12 cellular contexts compared by ENCODE assay signal in genomic region chr20:51910202-51911050, GRCh38.
DNase-seq lines count a peak whose midpoint lies in the region; ATAC-seq and TF ChIP-seq lines count a peak whose summit lies in the region.
"Had no signal": no experiment of that assay in that cellular context is flagged by ENCODE, and none has a peak within 500 bp of the region (broad histone marks: within the 10 kb centered on the region; RNA-seq: fewer than 3 reads in every experiment).

No MANE protein-coding gene starts in this region.

- intact Hi-C loops in Calu3 (cut with micrococcal nuclease; ENCODE audit: unreplicated experiment): no loop called here
- intact Hi-C loops in activated T-helper 1 cell treated with anti-CD3 and anti-CD28 coated beads, Interleukin-12 subunit alpha, Interleukin-12 subunit beta, Interleukin-2, Interleukin-4 antibody, amounts not matched to agents 30 ng/mL and 10 ng/mL and 1 ng/mL, durations not matched to agents 14 hours and 24 hours and 36 hours (cut with micrococcal nuclease): no loop called here

- peak overlapping the region; percentile 59 for H3K4me3 Mint-ChIP-seq in Calu3 (ENCODE audit: low read depth, unreplicated experiment)
- peak overlapping the region; percentile 41 for H3K4me3 Mint-ChIP-seq in nephron progenitor cell
- H3K4me3 Mint-ChIP-seq in activated T-helper 1 cell treated with anti-CD3 and anti-CD28 coated beads, Interleukin-12 subunit alpha, Interleukin-12 subunit beta, Interleukin-2, Interleukin-4 antibody, amounts not matched to agents 30 ng/mL and 10 ng/mL and 1 ng/mL, durations not matched to agents 14 hours and 24 hours and 36 hours: no peak overlapping the region
- H3K4me3 Mint-ChIP-seq: activated naive CD4-positive, alpha-beta T cell treated with anti-CD3 and anti-CD28 coated beads, Interleukin-2, amount 10 ng/mL, durations not matched to agents 7 days and 5 days had no signal

- H3K27ac ChIP-seq in ectodermal cell (ENCODE audit: insufficient read depth, low read depth, low read length, poor library complexity, severe bottlenecking) (peak overlapping the region; percentile 74), Karpas-422 (ENCODE audit: low read length) (no peak overlapping the region)

- H3K9me3 ChIP-seq in MG63 (no peaks in the 10 kb centered on the region), ectodermal cell (ENCODE audit: control insufficient read depth, low read length) (no peaks in the 10 kb centered on the region), Karpas-422 (ENCODE audit: low read length) (no peaks in the 10 kb centered on the region)

- H3K4me1 Mint-ChIP-seq in Calu3 (ENCODE audit: low read depth, unreplicated experiment) (peaks cover 23% of the 10 kb centered on the region), nephron progenitor cell (peaks cover 59% of the 10 kb centered on the region)
- H3K4me1 Mint-ChIP-seq in activated T-helper 1 cell treated with anti-CD3 and anti-CD28 coated beads, Interleukin-12 subunit alpha, Interleukin-12 subunit beta, Interleukin-2, Interleukin-4 antibody, amounts not matched to agents 30 ng/mL and 10 ng/mL and 1 ng/mL, durations not matched to agents 14 hours and 24 hours and 36 hours (ENCODE audit: low read depth): no peaks in the 10 kb centered on the region
- H3K4me1 Mint-ChIP-seq: activated naive CD4-positive, alpha-beta T cell treated with anti-CD3 and anti-CD28 coated beads, Interleukin-2, amount 10 ng/mL, durations not matched to agents 7 days and 5 days had no signal

- no peak for ATAC-seq in GM19463 (IDR thresholded peaks at IDR 0.05; ENCODE audit: unreplicated experiment)
- ATAC-seq: left lobe of liver, sciatic nerve had no signal

- H3K27me3 ChIP-seq in MG63 (no peaks in the 10 kb centered on the region), ectodermal cell (ENCODE audit: control insufficient read depth, insufficient read depth, low read length, poor library complexity, severe bottlenecking) (no peaks in the 10 kb centered on the region), Karpas-422 (ENCODE audit: low read length) (no peaks in the 10 kb centered on the region)

- no peaks in the 10 kb centered on the region for H3K79me2 ChIP-seq in Karpas-422 (ENCODE audit: low read length)

- H3K9me3 Mint-ChIP-seq in Calu3 (ENCODE audit: low read depth, unreplicated experiment) (no peaks in the 10 kb centered on the region), nephron progenitor cell (no peaks in the 10 kb centered on the region)
- no peaks in the 10 kb centered on the region for H3K9me3 Mint-ChIP-seq in activated T-helper 1 cell treated with anti-CD3 and anti-CD28 coated beads, Interleukin-12 subunit alpha, Interleukin-12 subunit beta, Interleukin-2, Interleukin-4 antibody, amounts not matched to agents 30 ng/mL and 10 ng/mL and 1 ng/mL, durations not matched to agents 14 hours and 24 hours and 36 hours
- H3K9me3 Mint-ChIP-seq: activated naive CD4-positive, alpha-beta T cell treated with anti-CD3 and anti-CD28 coated beads, Interleukin-2, amount 10 ng/mL, durations not matched to agents 7 days and 5 days had no signal

- no peaks in the 10 kb centered on the region for H3K9me2 ChIP-seq in Karpas-422 (replicated peaks; ENCODE audit: insufficient read depth, low read length)

- CTCF ChIA-PET in Calu3 (lab: Charles Lee): no interaction called here

- no peak overlapping the region for H2AFZ ChIP-seq in Karpas-422 (ENCODE audit: low read length)

- peak overlapping the region; percentile 33 for H3K27ac Mint-ChIP-seq in Calu3 (ENCODE audit: unreplicated experiment)
- peak overlapping the region; percentile 95 for H3K27ac Mint-ChIP-seq in nephron progenitor cell
- no peak overlapping the region for H3K27ac Mint-ChIP-seq in activated T-helper 1 cell treated with anti-CD3 and anti-CD28 coated beads, Interleukin-12 subunit alpha, Interleukin-12 subunit beta, Interleukin-2, Interleukin-4 antibody, amounts not matched to agents 30 ng/mL and 10 ng/mL and 1 ng/mL, durations not matched to agents 14 hours and 24 hours and 36 hours
- H3K27ac Mint-ChIP-seq: activated naive CD4-positive, alpha-beta T cell treated with anti-CD3 and anti-CD28 coated beads, Interleukin-2, amount 10 ng/mL, durations not matched to agents 7 days and 5 days had no signal

- TF ChIP-seq CTCF in Calu3 (IDR thresholded peaks at IDR 0.05; ENCODE audit: unreplicated experiment) (no peak), nephron progenitor cell (IDR thresholded peaks at IDR 0.05) (no peak)

- H3K4me3 ChIP-seq in MG63 (no peak overlapping the region), ectodermal cell (ENCODE audit: insufficient read depth, low read depth, low read length) (no peak overlapping the region), Karpas-422 (ENCODE audit: low read length) (no peak overlapping the region)

- 26 to 27% methylated on average over 9 of the region's 9 CpGs for WGBS in ectodermal cell, 2 experiments

- DNase-seq in Calu3: peak; percentile 34
- DNase-seq in MG63: peak; percentile 18
- no peak for DNase-seq in nephron progenitor cell
- DNase-seq in activated T-helper 1 cell treated with anti-CD3 and anti-CD28 coated beads, Interleukin-12 subunit alpha, Interleukin-12 subunit beta, Interleukin-2, Interleukin-4 antibody, amounts not matched to agents 30 ng/mL and 10 ng/mL and 1 ng/mL, durations not matched to agents 14 hours and 24 hours and 36 hours (ENCODE audit: low spot score): no peak
- no peak for DNase-seq in Karpas-422
- DNase-seq in NCI-H1105 treated with DMSO at 0.1 percent for 48 hours (lab: John Stamatoyannopoulos, UW): no peak
- DNase-seq: activated CD4-positive, alpha-beta T cell treated with anti-CD3 and anti-CD28 coated beads for 4 hours; activated naive CD4-positive, alpha-beta T cell treated with anti-CD3 and anti-CD28 coated beads, Interleukin-2, amount 10 ng/mL, durations not matched to agents 7 days and 5 days had no signal

- H3K36me3 Mint-ChIP-seq in Calu3 (ENCODE audit: insufficient read depth, unreplicated experiment): no peaks in the 10 kb centered on the region
- no peaks in the 10 kb centered on the region for H3K36me3 Mint-ChIP-seq in nephron progenitor cell (ENCODE audit: low read depth)
- no peaks in the 10 kb centered on the region for H3K36me3 Mint-ChIP-seq in activated T-helper 1 cell treated with anti-CD3 and anti-CD28 coated beads, Interleukin-12 subunit alpha, Interleukin-12 subunit beta, Interleukin-2, Interleukin-4 antibody, amounts not matched to agents 30 ng/mL and 10 ng/mL and 1 ng/mL, durations not matched to agents 14 hours and 24 hours and 36 hours (ENCODE audit: low read depth)
- H3K36me3 Mint-ChIP-seq: activated naive CD4-positive, alpha-beta T cell treated with anti-CD3 and anti-CD28 coated beads, Interleukin-2, amount 10 ng/mL, durations not matched to agents 7 days and 5 days had no signal

- H3K27me3 Mint-ChIP-seq in Calu3 (ENCODE audit: unreplicated experiment): no peaks in the 10 kb centered on the region
- peaks cover 4% of the 10 kb centered on the region for H3K27me3 Mint-ChIP-seq in nephron progenitor cell (ENCODE audit: low read depth, poor library complexity)
- H3K27me3 Mint-ChIP-seq in activated T-helper 1 cell treated with anti-CD3 and anti-CD28 coated beads, Interleukin-12 subunit alpha, Interleukin-12 subunit beta, Interleukin-2, Interleukin-4 antibody, amounts not matched to agents 30 ng/mL and 10 ng/mL and 1 ng/mL, durations not matched to agents 14 hours and 24 hours and 36 hours (ENCODE audit: insufficient read depth): peaks cover 10% of the 10 kb centered on the region
- H3K27me3 Mint-ChIP-seq: activated naive CD4-positive, alpha-beta T cell treated with anti-CD3 and anti-CD28 coated beads, Interleukin-2, amount 10 ng/mL, durations not matched to agents 7 days and 5 days had no signal

- H4K20me1 ChIP-seq in Karpas-422 (ENCODE audit: insufficient read depth, low read depth, low read length): no peaks in the 10 kb centered on the region

- BruUV-seq in Calu3 (replicated peaks; lab: Mats Ljungman, UMichigan): no TSS peak

- no peaks in the 10 kb centered on the region for H3K36me3 ChIP-seq in MG63
- H3K36me3 ChIP-seq in ectodermal cell (ENCODE audit: control insufficient read depth, insufficient read depth, low read length): no peaks in the 10 kb centered on the region
- no peaks in the 10 kb centered on the region for H3K36me3 ChIP-seq in Karpas-422 (ENCODE audit: insufficient read depth, low read length)

- H3K4me2 ChIP-seq in Karpas-422 (ENCODE audit: low read depth, low read length, poor library complexity, severe bottlenecking): no peak overlapping the region

- H3K9ac ChIP-seq in Karpas-422 (ENCODE audit: low read length): no peak overlapping the region

- H3K4me1 ChIP-seq in ectodermal cell (ENCODE audit: control insufficient read depth, insufficient read depth, low read length) (peaks cover 19% of the 10 kb centered on the region), Karpas-422 (ENCODE audit: low read length) (no peaks in the 10 kb centered on the region)

Comparison
In these comparisons a context has a peak if more than half of its experiments do, and no peak if none do; other contexts are left out.
1. DNase-seq: peak in Calu3 (single experiment) and MG63 (single experiment); none in nephron progenitor cell (single experiment), activated T-helper 1 cell treated with anti-CD3 and anti-CD28 coated beads, Interleukin-12 subunit alpha, Interleukin-12 subunit beta, Interleukin-2, Interleukin-4 antibody, amounts not matched to agents 30 ng/mL and 10 ng/mL and 1 ng/mL, durations not matched to agents 14 hours and 24 hours and 36 hours (single experiment), Karpas-422 (single experiment) and NCI-H1105 treated with DMSO at 0.1 percent for 48 hours (single experiment).